ENCODE assay signal across 19 cellular contexts in the genomic region with DNA sequence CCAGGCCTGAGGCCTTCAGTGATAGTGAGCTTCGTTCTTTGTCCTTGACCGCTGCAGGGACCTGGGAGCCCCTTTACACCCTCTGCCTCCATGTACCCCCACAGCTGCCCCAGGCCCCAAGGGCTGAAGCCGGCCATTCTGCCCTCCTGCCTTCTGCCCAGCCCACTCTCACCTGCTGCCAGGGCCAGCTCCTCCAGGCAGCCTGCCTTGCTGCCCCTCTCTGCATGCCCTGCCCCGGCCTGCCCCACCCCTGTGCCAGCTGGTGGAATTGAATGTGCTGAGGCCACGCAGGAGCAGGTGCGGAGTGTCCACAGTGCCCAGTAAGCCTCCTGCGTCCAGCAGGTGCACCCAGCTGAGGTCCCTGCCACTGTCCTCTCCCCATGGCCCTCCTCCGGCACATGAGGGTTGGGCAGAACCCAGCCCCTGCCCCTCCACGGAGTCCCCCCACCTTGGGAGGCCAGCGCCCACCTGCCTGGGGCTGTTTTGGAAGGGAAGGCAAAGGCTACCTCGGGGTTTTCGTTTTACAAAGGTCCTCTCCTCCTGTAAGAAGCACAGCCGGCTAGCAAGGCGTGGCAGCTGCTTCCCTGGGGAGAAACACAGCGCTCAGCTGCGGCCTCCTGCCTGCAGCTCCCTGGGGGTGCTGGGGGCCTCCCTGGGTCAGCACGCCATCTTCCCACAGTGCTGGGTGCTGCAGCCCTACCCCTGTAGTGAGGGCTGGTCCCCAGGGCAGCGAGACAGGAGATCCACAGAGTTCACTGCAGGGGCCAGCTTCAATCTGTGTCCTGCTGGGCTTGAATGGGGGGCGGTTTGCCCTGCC. TPM values are rescaled to one million over a fixed set of nuclear protein-coding genes. Genes with fewer than 3 reads are reported as not detected.
DNase-seq lines count a peak whose midpoint lies in the region; TF ChIP-seq lines count a peak whose summit lies in the region.
"Had no signal": no experiment of that assay in that cellular context is flagged by ENCODE, and none has a peak within 500 bp of the region (broad histone marks: within the 10 kb centered on the region; RNA-seq: fewer than 3 reads in every experiment).

No MANE protein-coding gene starts in this region.

- H3K4me3 Mint-ChIP-seq in endodermal cell = no peak overlapping the region
- H3K4me3 Mint-ChIP-seq: activated CD4-positive, alpha-beta T cell treated with anti-CD3 and anti-CD28 coated beads, Interleukin-2, amount 10 ng/mL, durations not matched to agents 24 days and 14 days; activated CD8-positive, alpha-beta memory T cell treated with anti-CD3 and anti-CD28 coated beads, Interleukin-2, amount 10 ng/mL, durations not matched to agents 7 days and 5 days; activated T-helper 17 cell treated with anti-CD3 and anti-CD28 coated beads, Interleukin-2, amount 50 U/mL, for 72 hours had no signal

- H3K4me3 ChIP-seq in HUES6 (ENCODE audit: low read depth, low read length) (peak overlapping the region; percentile 51), endodermal cell (ENCODE audit: low read length) (no peak overlapping the region), spleen (no peak overlapping the region)
- H3K4me3 ChIP-seq: mucosa of descending colon had no signal

- peaks cover 13% of the 10 kb centered on the region; the same call in 1 of the 2 replicates for H3K9me3 ChIP-seq in HUES6 (ENCODE audit: control insufficient read depth, insufficient read depth, low read depth, low read length)
- peaks cover 6% of the 10 kb centered on the region for H3K9me3 ChIP-seq in endodermal cell (ENCODE audit: control insufficient read depth, low read length)
- peaks cover 0 to 40% (median 36%) of the 10 kb centered on the region in 8 donors for H3K9me3 ChIP-seq in spleen
- H3K9me3 ChIP-seq: BE2C had no signal

- H3K36me3 Mint-ChIP-seq in endodermal cell (ENCODE audit: low read depth) = no peaks in the 10 kb centered on the region
- H3K36me3 Mint-ChIP-seq: activated CD8-positive, alpha-beta memory T cell treated with anti-CD3 and anti-CD28 coated beads, Interleukin-2, amount 10 ng/mL, durations not matched to agents 7 days and 5 days had no signal

- H3K27me3 ChIP-seq in HUES6 (ENCODE audit: control insufficient read depth, insufficient read depth, low read length) = peaks cover 8% of the 10 kb centered on the region; the same call in 1 of the 2 replicates
- no peaks in the 10 kb centered on the region for H3K27me3 ChIP-seq in endodermal cell (ENCODE audit: control insufficient read depth, insufficient read depth, low read length, poor library complexity, severe bottlenecking)
- H3K27me3 ChIP-seq in spleen (replicated peaks in 1 of 7) = peaks cover 0 to 37% (median 8%) of the 10 kb centered on the region in 7 donors
- H3K27me3 ChIP-seq: BE2C had no signal

- 84 to 97% methylated on average over 7 to 19 of the region's 19 CpGs for WGBS in endodermal cell (ENCODE audit: insufficient coverage in 1 of 2, insufficient read length in 1 of 2), 2 experiments
- WGBS in spleen, 5 donors = 81 to 88% (median 84%) methylated on average over 16 to 19 of the region's 19 CpGs

- H3K4me1 ChIP-seq in HUES6 (ENCODE audit: control insufficient read depth, insufficient read depth, low read length) (peaks cover 5% of the 10 kb centered on the region), endodermal cell (ENCODE audit: control insufficient read depth, insufficient read depth, low read length) (no peaks in the 10 kb centered on the region), spleen (peaks cover 0 to 6% (median 0%) of the 10 kb centered on the region in 6 donors)
- H3K4me1 ChIP-seq: BE2C had no signal

- DNase-seq in NCI-H1436 (lab: John Stamatoyannopoulos, UW) (peak; percentile 32), NCI-H1436 treated with DMSO at 0.1 percent for 48 hours (lab: John Stamatoyannopoulos, UW) (no peak), endodermal cell (peak; percentile 32), spleen (peak; percentile 64), HuH-7.5 (ENCODE audit: low spot score) (no peak), activated gamma-delta T cell (lab: John Stamatoyannopoulos, UW) (no peak), midbrain (lab: John Stamatoyannopoulos, UW) (no peak)
- DNase-seq: activated CD4-positive, alpha-beta T cell treated with anti-CD3 and anti-CD28 coated beads, Interleukin-2, amount 10 ng/mL, durations not matched to agents 24 days and 14 days; activated CD8-positive, alpha-beta memory T cell treated with anti-CD3 and anti-CD28 coated beads, Interleukin-2, amount 10 ng/mL, durations not matched to agents 7 days and 5 days; cortex of kidney; NCI-H2029; NCI-H524 had no signal

- TF ChIP-seq CTCF in endodermal cell (conservative IDR thresholded peaks at IDR 0.05) (no peak), spleen (IDR thresholded peaks at IDR 0.05 in 8 of 11, conservative IDR thresholded peaks at IDR 0.05 in 3 of 11) (no peak)

- no peak overlapping the region for H3K27ac Mint-ChIP-seq in endodermal cell
- H3K27ac Mint-ChIP-seq: activated CD4-positive, alpha-beta T cell treated with anti-CD3 and anti-CD28 coated beads, Interleukin-2, amount 10 ng/mL, durations not matched to agents 24 days and 14 days; activated CD8-positive, alpha-beta memory T cell treated with anti-CD3 and anti-CD28 coated beads, Interleukin-2, amount 10 ng/mL, durations not matched to agents 7 days and 5 days; activated T-helper 17 cell treated with anti-CD3 and anti-CD28 coated beads, Interleukin-2, amount 50 U/mL, for 72 hours had no signal

- peaks cover 20% of the 10 kb centered on the region for H3K27me3 Mint-ChIP-seq in endodermal cell (ENCODE audit: insufficient read depth)
- H3K27me3 Mint-ChIP-seq: activated CD4-positive, alpha-beta T cell treated with anti-CD3 and anti-CD28 coated beads, Interleukin-2, amount 10 ng/mL, durations not matched to agents 24 days and 14 days; activated CD8-positive, alpha-beta memory T cell treated with anti-CD3 and anti-CD28 coated beads, Interleukin-2, amount 10 ng/mL, durations not matched to agents 7 days and 5 days; activated T-helper 17 cell treated with anti-CD3 and anti-CD28 coated beads, Interleukin-2, amount 50 U/mL, for 72 hours had no signal

- intact Hi-C loops in spleen (cut with DNase I; ENCODE audit: low total_unique reads) = no loop called here

- no peaks in the 10 kb centered on the region for H3K36me3 ChIP-seq in HUES6 (ENCODE audit: control insufficient read depth, insufficient read depth, low read length)
- H3K36me3 ChIP-seq in endodermal cell (ENCODE audit: control insufficient read depth, insufficient read depth, low read length) = no peaks in the 10 kb centered on the region
- no peaks in the 10 kb centered on the region for H3K36me3 ChIP-seq in spleen
- H3K36me3 ChIP-seq: BE2C had no signal

- H3K9ac ChIP-seq in HUES6 (ENCODE audit: low read length) = no peak overlapping the region
- H3K9ac ChIP-seq in endodermal cell (ENCODE audit: extremely low read depth, low read length, poor library complexity, severe bottlenecking) = no peak overlapping the region

- H3K27ac ChIP-seq in HUES6 (ENCODE audit: low read depth, low read length) (no peak overlapping the region), endodermal cell (ENCODE audit: low read depth, low read length) (no peak overlapping the region), spleen (no peak overlapping the region)

- TF ChIP-seq POLR2A in spleen (IDR thresholded peaks at IDR 0.05) = no peak

- H3K9me3 Mint-ChIP-seq in endodermal cell = peaks cover 28% of the 10 kb centered on the region

- no peaks in the 10 kb centered on the region for H3K4me1 Mint-ChIP-seq in endodermal cell
- H3K4me1 Mint-ChIP-seq: activated CD4-positive, alpha-beta T cell treated with anti-CD3 and anti-CD28 coated beads, Interleukin-2, amount 10 ng/mL, durations not matched to agents 24 days and 14 days; activated T-helper 17 cell treated with anti-CD3 and anti-CD28 coated beads, Interleukin-2, amount 50 U/mL, for 72 hours had no signal

RNA-seq across cellular contexts. Expression of a gene that starts 21.0 kb away (rescaled TPM):
- under 1 TPM in 1 of 2 donors, not detected in 1; 0.42 TPM for total RNA-seq in endodermal cell
- 3.1 TPM for polyA plus RNA-seq in endodermal cell (2013, experiment 1 of 2)
- polyA plus RNA-seq in endodermal cell (2013, experiment 2 of 2) = 0.79 TPM
- 1 to 10 TPM in 6 of 7 donors, not detected in 1; 1.9 to 4.6 (median 3.5) TPM for total RNA-seq in spleen
- polyA plus RNA-seq in spleen = 1 to 10 TPM; 2.5 to 6.4 (median 2.9) TPM
- total RNA-seq: A172, left lobe of liver, MCF 10A had no signal

RNA-seq across cellular contexts. Expression of a gene that starts 25.3 kb away (rescaled TPM):
- total RNA-seq in endodermal cell (10 to 100 TPM; 33.4 to 34.4 TPM), spleen (10 to 100 TPM; 21.9 to 43.0 (median 26.7) TPM)
- polyA plus RNA-seq in endodermal cell (2013, experiment 1 of 2) = 33.4 TPM
- 29.0 TPM for polyA plus RNA-seq in endodermal cell (2013, experiment 2 of 2)
- polyA plus RNA-seq in spleen = 10 to 100 TPM; 10.7 to 29.0 (median 13.2) TPM

RNA-seq across cellular contexts. Expression of a gene that starts 55.7 kb away (rescaled TPM):
- total RNA-seq in endodermal cell (under 1 TPM; 0.29 to 0.46 TPM), spleen (100 to 1,000 TPM; 146 to 203 (median 190) TPM)
- polyA plus RNA-seq in endodermal cell (2013, experiment 1 of 2) = 1.1 TPM
- polyA plus RNA-seq in endodermal cell (2013, experiment 2 of 2) = 0.95 TPM
- polyA plus RNA-seq in spleen = 100 to 1,000 TPM; 167 to 366 (median 302) TPM

Comparison
In these comparisons a context has a peak if more than half of its experiments do, and no peak if none do; other contexts are left out.
1. DNase-seq: peak in NCI-H1436 (single experiment), endodermal cell (single experiment) and spleen (single experiment); none in NCI-H1436 treated with DMSO at 0.1 percent for 48 hours (single experiment), HuH-7.5 (single experiment), activated gamma-delta T cell (single experiment) and midbrain (single experiment).
2. RNA of a gene that starts 55.7 kb away (total RNA-seq): 146 to 203 TPM in spleen; 0.29 to 0.46 TPM in endodermal cell; every median in the first group is over 100 times any median in the second.